In genomic region chr12:12883369-12884001, GRCh38 we compare ENCODE assay signal across 1 cellular context.
TF ChIP-seq lines count a peak whose summit lies in the region.

No MANE protein-coding gene starts in this region.

TF ChIP-seq in HepG2, 621 proteins besides CTCF, POLR2A, EP300 and RAD21 (continued from another document):
- no peak for TF ChIP-seq ZHX1 (CRISPR knock-in tag; IDR thresholded peaks at IDR 0.05; ENCODE audit: low read depth)
- no peak for TF ChIP-seq CEBPB (IDR thresholded peaks at IDR 0.05; ENCODE audit: borderline replicate concordance, low read depth, low read length)
- no peak for TF ChIP-seq ZNF784 (CRISPR knock-in tag; IDR thresholded peaks at IDR 0.05; ENCODE audit: borderline replicate concordance)
- TF ChIP-seq ZNF660 (CRISPR knock-in tag; IDR thresholded peaks at IDR 0.05; ENCODE audit: borderline replicate concordance, low read depth): no peak
- no peak for TF ChIP-seq E2F1 (CRISPR knock-in tag; IDR thresholded peaks at IDR 0.05)
- TF ChIP-seq MTF1 (CRISPR knock-in tag; IDR thresholded peaks at IDR 0.05): no peak
- no peak for TF ChIP-seq TARDBP (CRISPR knock-in tag; IDR thresholded peaks at IDR 0.05)
- no peak for TF ChIP-seq NFKBIZ (CRISPR knock-in tag; IDR thresholded peaks at IDR 0.05)
- no peak for TF ChIP-seq MBNL3 (CRISPR knock-in tag; conservative IDR thresholded peaks at IDR 0.05)
- no peak for TF ChIP-seq NR1H2 (CRISPR knock-in tag; IDR thresholded peaks at IDR 0.05; ENCODE audit: borderline replicate concordance, low read depth)
- no peak for TF ChIP-seq NFYC (CRISPR knock-in tag; IDR thresholded peaks at IDR 0.05)
- peak; percentile 67; the same call in 1 of the 2 replicates for TF ChIP-seq FOSL2 (CRISPR knock-in tag; IDR thresholded peaks at IDR 0.05)
- no peak for TF ChIP-seq POGZ (CRISPR knock-in tag; IDR thresholded peaks at IDR 0.05)
- TF ChIP-seq SKI (IDR thresholded peaks at IDR 0.05; ENCODE audit: partially characterized antibody): no peak
- peak; percentile 24; the same call in 1 of the 2 replicates for TF ChIP-seq SAP130 (CRISPR knock-in tag; IDR thresholded peaks at IDR 0.05; ENCODE audit: low read depth)
- no peak for TF ChIP-seq MYNN (CRISPR knock-in tag; IDR thresholded peaks at IDR 0.05; ENCODE audit: low read depth)
- no peak for TF ChIP-seq CBX2 (IDR thresholded peaks at IDR 0.05; ENCODE audit: low read depth, low read length)
- no peak for TF ChIP-seq CBX2 (CRISPR knock-in tag; IDR thresholded peaks at IDR 0.05; ENCODE audit: low read depth)
- no peak for TF ChIP-seq FOXP1 (IDR thresholded peaks at IDR 0.05)
- TF ChIP-seq FOXP1 (CRISPR knock-in tag; IDR thresholded peaks at IDR 0.05): peak; percentile 52; the same call in 1 of the 2 replicates
- no peak for TF ChIP-seq RXRA (CRISPR knock-in tag; IDR thresholded peaks at IDR 0.05)
- no peak for TF ChIP-seq SP5 (CRISPR knock-in tag; IDR thresholded peaks at IDR 0.05; ENCODE audit: borderline replicate concordance, low read depth)
- TF ChIP-seq KLF11 (CRISPR knock-in tag; IDR thresholded peaks at IDR 0.05): no peak
- no peak for TF ChIP-seq PRDM10 (CRISPR knock-in tag; IDR thresholded peaks at IDR 0.05; ENCODE audit: low read depth)
- TF ChIP-seq CBX1 (IDR thresholded peaks at IDR 0.05; ENCODE audit: low read depth): no peak
- TF ChIP-seq NFAT5 (CRISPR knock-in tag; IDR thresholded peaks at IDR 0.05): no peak
- TF ChIP-seq ZFP41 (CRISPR knock-in tag; IDR thresholded peaks at IDR 0.05; ENCODE audit: borderline replicate concordance): no peak
- 0 out of 2 replicates have a peak, but pooled peaks have one; percentile 28 for TF ChIP-seq ELF3 (CRISPR knock-in tag; IDR thresholded peaks at IDR 0.05)
- no peak for TF ChIP-seq HOXA7 (CRISPR knock-in tag; IDR thresholded peaks at IDR 0.05)
- TF ChIP-seq ATF2 (CRISPR knock-in tag; IDR thresholded peaks at IDR 0.05): no peak
- TF ChIP-seq SP2 (CRISPR knock-in tag; IDR thresholded peaks at IDR 0.05): no peak
- TF ChIP-seq IKZF1 (IDR thresholded peaks at IDR 0.05): no peak
TF ChIP-seq in HepG2: peak in this region for 21.
